In the genomic region with DNA sequence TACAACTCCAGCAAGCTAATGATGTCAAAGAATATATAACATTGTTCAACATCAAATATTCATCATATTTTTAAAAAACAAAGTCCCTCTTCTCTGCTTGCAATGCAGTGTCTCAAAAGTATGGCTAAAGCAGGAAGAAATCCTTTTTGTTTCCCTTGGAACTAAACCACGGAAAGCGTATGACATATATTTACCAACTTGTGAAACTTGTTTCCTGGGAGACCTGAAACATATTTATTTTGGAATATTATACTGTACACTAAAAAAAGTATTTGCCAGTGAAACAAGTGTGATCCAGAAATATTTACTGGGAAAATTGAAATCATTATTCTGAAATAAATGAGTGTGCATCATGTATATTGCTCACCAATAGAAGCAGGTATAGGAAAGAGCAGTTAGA, we compare ENCODE assay signal across 29 cellular contexts.
"Had no signal": no experiment of that assay in that cellular context is flagged by ENCODE, and none has a peak within 500 bp of the region (broad histone marks: within the 10 kb centered on the region; RNA-seq: fewer than 3 reads in every experiment).

No MANE protein-coding gene starts in this region.

- H3K27me3 ChIP-seq: cardiac muscle cell, neutrophil, ovary, spleen, tibial nerve had no signal

- H3K9me3 Mint-ChIP-seq: activated CD4-positive, alpha-beta memory T cell treated with anti-CD3 and anti-CD28 coated beads, Interleukin-2, amount 10 ng/mL, durations not matched to agents 7 days and 5 days; activated CD4-positive, alpha-beta T cell treated with anti-CD3 and anti-CD28 coated beads, Interleukin-2, amount 10 ng/mL, durations not matched to agents 7 days and 5 days; activated T-cell treated with anti-CD3 and anti-CD28 coated beads, Interleukin-2, amount 50 U/mL, for 24 hours; nephron progenitor cell had no signal

- H3K27ac Mint-ChIP-seq: activated CD4-positive, alpha-beta memory T cell treated with anti-CD3 and anti-CD28 coated beads, Interleukin-2, amount 10 ng/mL, durations not matched to agents 7 days and 5 days; activated CD4-positive, alpha-beta T cell treated with anti-CD3 and anti-CD28 coated beads, Interleukin-2, amount 10 ng/mL, durations not matched to agents 7 days and 5 days; activated T-cell treated with anti-CD3 and anti-CD28 coated beads, Interleukin-2, amount 50 U/mL, for 24 hours; activated T-helper 17 cell treated with anti-CD3 and anti-CD28 coated beads, Interleukin-2, amount 50 U/mL, for 72 hours; naive B cell; nephron progenitor cell; T-helper 17 cell; WTC11 had no signal

- H3K27me3 Mint-ChIP-seq: activated CD4-positive, alpha-beta memory T cell treated with anti-CD3 and anti-CD28 coated beads, Interleukin-2, amount 10 ng/mL, durations not matched to agents 7 days and 5 days; activated CD4-positive, alpha-beta T cell treated with anti-CD3 and anti-CD28 coated beads, Interleukin-2, amount 10 ng/mL, durations not matched to agents 7 days and 5 days; activated T-cell treated with anti-CD3 and anti-CD28 coated beads, Interleukin-2, amount 50 U/mL, for 24 hours; activated T-helper 17 cell treated with anti-CD3 and anti-CD28 coated beads, Interleukin-2, amount 50 U/mL, for 72 hours; naive B cell; T-helper 17 cell had no signal

- ATAC-seq: activated T-helper 17 cell treated with anti-CD3 and anti-CD28 coated beads, Interleukin-2, amount 50 U/mL, for 72 hours; esophagus mucosa; left lobe of liver; psoas muscle; T-helper 17 cell; WTC11 had no signal

- H3K36me3 Mint-ChIP-seq: naive B cell had no signal

- FAIRE-seq: endothelial cell of umbilical vein, frontal cortex had no signal

- H3K27ac ChIP-seq: cardiac muscle cell, neutrophil, ovary, psoas muscle, spleen, tibial nerve had no signal

- DNase-seq: activated CD4-positive, alpha-beta memory T cell treated with anti-CD3 and anti-CD28 coated beads, Interleukin-2, amount 10 ng/mL, durations not matched to agents 7 days and 5 days; activated CD4-positive, alpha-beta T cell treated with anti-CD3 and anti-CD28 coated beads for 1 hour; activated CD4-positive, alpha-beta T cell treated with anti-CD3 and anti-CD28 coated beads, Interleukin-2, amount 10 ng/mL, durations not matched to agents 7 days and 5 days; activated CD8-positive, alpha-beta memory T cell treated with anti-CD3 and anti-CD28 coated beads, Interleukin-2, amount 50 U/mL, for 48 hours; activated gamma-delta T cell treated with Interleukin-2 at 50 U/mL for 16 hours; activated naive CD4-positive, alpha-beta T cell treated with anti-CD3 and anti-CD28 coated beads, Interleukin-2, amount 50 U/mL, for 16 hours; activated T-cell treated with anti-CD3 and anti-CD28 coated beads, Interleukin-2, amount 50 U/mL, for 24 hours; amniotic stem cell; cerebellar nuclear complex; cortex of kidney; kidney glomerular epithelial cell; naive B cell; nephron progenitor cell; ovary; psoas muscle; spleen; stimulated activated naive CD4-positive, alpha-beta T cell; T-helper 17 cell; T1000 had no signal

- H3K36me3 ChIP-seq: cardiac muscle cell, neutrophil, ovary, spleen, tibial nerve had no signal

- H3K9me3 ChIP-seq: neutrophil, ovary, psoas muscle, spleen, tibial nerve had no signal

- H3K4me1 Mint-ChIP-seq: activated CD4-positive, alpha-beta memory T cell treated with anti-CD3 and anti-CD28 coated beads, Interleukin-2, amount 10 ng/mL, durations not matched to agents 7 days and 5 days; activated CD4-positive, alpha-beta T cell treated with anti-CD3 and anti-CD28 coated beads, Interleukin-2, amount 10 ng/mL, durations not matched to agents 7 days and 5 days; activated T-helper 17 cell treated with anti-CD3 and anti-CD28 coated beads, Interleukin-2, amount 50 U/mL, for 72 hours; naive B cell; T-helper 17 cell had no signal

- H3K4me1 ChIP-seq: psoas muscle, spleen had no signal

- H3K4me3 ChIP-seq: cardiac muscle cell, lung, ovary, psoas muscle, spleen, tibial nerve had no signal

- H3K4me3 Mint-ChIP-seq: activated CD4-positive, alpha-beta memory T cell treated with anti-CD3 and anti-CD28 coated beads, Interleukin-2, amount 10 ng/mL, durations not matched to agents 7 days and 5 days; activated CD4-positive, alpha-beta T cell treated with anti-CD3 and anti-CD28 coated beads, Interleukin-2, amount 10 ng/mL, durations not matched to agents 7 days and 5 days; activated T-cell treated with anti-CD3 and anti-CD28 coated beads, Interleukin-2, amount 50 U/mL, for 24 hours; activated T-helper 17 cell treated with anti-CD3 and anti-CD28 coated beads, Interleukin-2, amount 50 U/mL, for 72 hours; naive B cell; nephron progenitor cell; T-helper 17 cell; WTC11 had no signal
